Comparison of ENCODE assay signal across 8 cellular contexts in the genomic region with DNA sequence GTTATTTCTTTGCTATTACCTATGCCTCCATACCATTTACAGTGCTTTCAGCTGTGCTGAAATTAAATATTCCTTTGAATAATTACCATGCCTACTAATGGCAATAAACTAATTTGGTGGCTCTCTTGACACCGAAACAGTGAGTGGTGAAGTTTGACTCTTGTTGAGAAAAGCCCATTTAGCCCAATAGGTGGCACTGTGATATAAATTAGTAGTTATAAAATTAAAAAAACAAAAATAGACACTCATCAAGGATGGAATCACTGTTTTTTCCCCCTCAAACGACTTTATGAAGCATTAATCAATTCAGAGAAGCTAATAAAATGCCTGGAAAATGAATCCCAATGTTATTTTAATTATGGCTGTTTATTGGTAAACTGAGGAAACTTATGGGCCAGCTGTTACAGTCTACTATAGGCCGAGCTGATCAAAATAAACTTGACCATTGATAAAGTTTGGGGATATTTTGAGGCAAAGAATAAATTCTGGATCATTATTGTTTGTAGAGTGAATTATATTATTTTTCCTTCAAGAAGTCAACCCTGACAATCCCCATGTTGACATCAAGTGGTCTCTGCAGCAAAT.
DNase-seq lines count a peak whose midpoint lies in the region; TF ChIP-seq lines count a peak whose summit lies in the region.

No MANE protein-coding gene starts in this region.

- no peak overlapping the region for H2AFZ ChIP-seq in parathyroid adenoma

- no peaks in the 10 kb centered on the region for H3K79me2 ChIP-seq in parathyroid adenoma

- H3K4me1 ChIP-seq in colonic mucosa (no peaks in the 10 kb centered on the region), parathyroid adenoma (no peaks in the 10 kb centered on the region), Caco-2 (no peaks in the 10 kb centered on the region)

- H3K4me3 ChIP-seq in colonic mucosa (no peak overlapping the region), parathyroid adenoma (ENCODE audit: low read depth, low read length) (no peak overlapping the region), Caco-2 (ENCODE audit: low read depth, low read length) (no peak overlapping the region)

- H3K36me3 Mint-ChIP-seq in Caco-2 (ENCODE audit: insufficient read depth, unreplicated experiment) = no peaks in the 10 kb centered on the region

- H3K27ac ChIP-seq in colonic mucosa (no peak overlapping the region), parathyroid adenoma (no peak overlapping the region)

- POLR2A ChIA-PET in Caco-2 (lab: Charles Lee) = no interaction called here

- no peak overlapping the region for H3K4me2 ChIP-seq in parathyroid adenoma (ENCODE audit: low read length)

- H3K9me3 Mint-ChIP-seq in Caco-2 (ENCODE audit: unreplicated experiment) = no peaks in the 10 kb centered on the region

- H3K27ac Mint-ChIP-seq in Caco-2 (ENCODE audit: unreplicated experiment) = no peak overlapping the region

- peak; percentile 2 for DNase-seq in NCI-H2227 (lab: John Stamatoyannopoulos, UW; ENCODE audit: unreplicated experiment)
- no peak for DNase-seq in colonic mucosa
- DNase-seq in cerebellum (ENCODE audit: low spot score) = no peak
- DNase-seq in NCI-H128 (lab: John Stamatoyannopoulos, UW; ENCODE audit: unreplicated experiment) = no peak
- DNase-seq in Caco-2 = no peak
- DNase-seq in ecto neural progenitor cell (ENCODE audit: low spot score) = no peak

- H3K9me3 ChIP-seq in colonic mucosa (no peaks in the 10 kb centered on the region), parathyroid adenoma (ENCODE audit: control insufficient read depth, low read length) (no peaks in the 10 kb centered on the region), Caco-2 (no peaks in the 10 kb centered on the region)

- H3K4me3 Mint-ChIP-seq in Caco-2 (ENCODE audit: unreplicated experiment) = no peak overlapping the region

- H3K9ac ChIP-seq in colonic mucosa (ENCODE audit: low read depth in 2 of 2, low read length in 2 of 2) = no peak overlapping the region
- H3K9ac ChIP-seq in parathyroid adenoma = no peak overlapping the region

- intact Hi-C loops in colonic mucosa (cut with DNase I) (no loop called here), Caco-2 (cut with micrococcal nuclease; ENCODE audit: unreplicated experiment) (no loop called here)

- H3K27me3 Mint-ChIP-seq in Caco-2 (ENCODE audit: insufficient read depth, unreplicated experiment) = no peaks in the 10 kb centered on the region

- H3K36me3 ChIP-seq in colonic mucosa (no peaks in the 10 kb centered on the region), parathyroid adenoma (ENCODE audit: control insufficient read depth, insufficient read depth, low read length) (no peaks in the 10 kb centered on the region), Caco-2 (ENCODE audit: control insufficient read depth, insufficient read depth, low read length) (no peaks in the 10 kb centered on the region)

- no peaks in the 10 kb centered on the region for H3K4me1 Mint-ChIP-seq in Caco-2 (ENCODE audit: low read depth, unreplicated experiment)

- TF ChIP-seq CTCF in GM12873 (IDR thresholded peaks at IDR 0.05; ENCODE audit: insufficient read depth, low read depth, low read length, missing control alignments) (peak; percentile 32), colonic mucosa (IDR thresholded peaks at IDR 0.05) (peak; percentile 19), parathyroid adenoma (IDR thresholded peaks at IDR 0.05) (peak; percentile 44), Caco-2 (IDR thresholded peaks at IDR 0.05; ENCODE audit: insufficient read depth in 1 of 2, low read depth in 1 of 2, low read length in 1 of 2, severe bottlenecking in 1 of 2, unreplicated experiment in 1 of 2) (peak in 1 of 2 experiments; percentile 43)

- H3K27me3 ChIP-seq in colonic mucosa = no peaks in the 10 kb centered on the region
- no peaks in the 10 kb centered on the region for H3K27me3 ChIP-seq in parathyroid adenoma (ENCODE audit: control insufficient read depth, insufficient read depth, low read length)
- no peaks in the 10 kb centered on the region for H3K27me3 ChIP-seq in Caco-2 (replicated peaks; ENCODE audit: control insufficient read depth, insufficient read depth, low read length)

- CTCF ChIA-PET in Caco-2 (lab: Charles Lee) = no interaction called here

- no TSS peak for BruUV-seq in Caco-2 (replicated peaks; lab: Mats Ljungman, UMichigan)
